Comparison of ENCODE assay signal across 19 cellular contexts in the genomic region with DNA sequence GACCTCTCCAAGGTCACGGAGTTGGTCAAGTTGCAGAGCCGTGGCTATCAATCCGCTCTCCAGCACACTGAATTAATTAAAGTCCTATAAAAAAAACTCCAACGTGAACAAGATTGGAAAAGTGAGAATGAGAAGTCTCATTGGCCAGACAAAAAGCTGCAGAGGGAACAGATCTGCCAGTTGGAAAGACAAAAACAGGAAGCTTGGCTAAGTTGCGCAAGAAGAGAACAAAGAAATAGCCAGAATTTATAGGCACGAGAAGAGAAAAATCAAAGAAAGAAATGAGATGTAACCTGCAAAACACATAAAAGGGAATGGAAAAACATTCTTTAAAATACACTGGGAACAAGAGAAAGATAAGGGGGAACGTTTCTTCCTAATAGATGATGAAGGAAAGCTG. TPM values are rescaled to one million over a fixed set of nuclear protein-coding genes. Genes with fewer than 3 reads are reported as not detected.
"Had no signal": no experiment of that assay in that cellular context is flagged by ENCODE, and none has a peak within 500 bp of the region (broad histone marks: within the 10 kb centered on the region; RNA-seq: fewer than 3 reads in every experiment).

No MANE protein-coding gene starts in this region.

- H3K4me1 ChIP-seq: ascending aorta, left ventricle myocardium inferior, upper lobe of left lung had no signal

- H3K36me3 ChIP-seq: ascending aorta, brain microvascular endothelial cell, left ventricle myocardium inferior, upper lobe of left lung had no signal

- H3K9me3 ChIP-seq: ascending aorta, left ventricle myocardium inferior, upper lobe of left lung had no signal

- DNase-seq: activated CD4-positive, alpha-beta T cell treated with anti-CD3 and anti-CD28 coated beads for 1 hour; activated CD4-positive, alpha-beta T cell treated with anti-CD3 and anti-CD28 coated beads, Interleukin-2, amount 50 U/mL, for 1 hour; activated CD8-positive, alpha-beta T cell treated with anti-CD3 and anti-CD28 coated beads, Interleukin-2, amount 10 ng/mL, durations not matched to agents 7 days and 5 days; activated gamma-delta T cell treated with Interleukin-2 at 50 U/mL for 16 hours; activated T-cell treated with anti-CD3 and anti-CD28 coated beads, Interleukin-2, amount 50 U/mL, for 1 hour; brain microvascular endothelial cell; caudate nucleus; dermis blood vessel endothelial cell; effector CD8-positive, alpha-beta T cell; foreskin melanocyte; glutamatergic neuron; hypothalamus; left ventricle myocardium inferior; naive thymus-derived CD8-positive, alpha-beta T cell; stimulated activated CD4-positive, alpha-beta T cell treated with anti-CD3 and anti-CD28 coated beads, Interleukin-4, amount 100 ng/mL, for 4 hours; stimulated activated naive CD8-positive, alpha-beta T cell treated with anti-CD3 and anti-CD28 coated beads, Interleukin-15, Interleukin-2, amounts not matched to agents 100 U/mL and 50 U/mL, for 24 hours; upper lobe of left lung had no signal

- H3K4me3 ChIP-seq: ascending aorta, left ventricle myocardium inferior, upper lobe of left lung had no signal

- ATAC-seq: activated CD8-positive, alpha-beta T cell treated with anti-CD3 and anti-CD28 coated beads, Interleukin-2, amount 10 ng/mL, durations not matched to agents 7 days and 5 days; naive thymus-derived CD8-positive, alpha-beta T cell; stimulated activated naive CD8-positive, alpha-beta T cell treated with anti-CD3 and anti-CD28 coated beads, Interleukin-15, Interleukin-2, amounts not matched to agents 100 U/mL and 50 U/mL, for 24 hours had no signal

- H3K27me3 ChIP-seq: ascending aorta, brain microvascular endothelial cell, upper lobe of left lung had no signal

- H3K27ac ChIP-seq: ascending aorta, brain microvascular endothelial cell, left ventricle myocardium inferior, upper lobe of left lung had no signal

RNA-seq across cellular contexts. Expression of a gene that starts 45.7 kb away (rescaled TPM):
- total RNA-seq: activated CD8-positive, alpha-beta T cell treated with anti-CD3 and anti-CD28 coated beads, Interleukin-2, amount 10 ng/mL, durations not matched to agents 7 days and 5 days; naive thymus-derived CD8-positive, alpha-beta T cell; osteoblast had no signal
- polyA plus RNA-seq: naive thymus-derived CD8-positive, alpha-beta T cell had no signal
